Comparison of ENCODE assay signal across 1 cellular context in genomic region chr1:43687301-43688108, GRCh38.
TF ChIP-seq lines count a peak whose summit lies in the region.

No MANE protein-coding gene starts in this region.

TF ChIP-seq in K562, 482 proteins besides CTCF, POLR2A, EP300 and RAD21:
- TF ChIP-seq PHF20 (IDR thresholded peaks at IDR 0.05; ENCODE audit: partially characterized antibody) (no peak), ZNF274 (IDR thresholded peaks at IDR 0.05; ENCODE audit: borderline replicate concordance, low read depth, low read length) (no peak), PBX2 (CRISPR knock-in tag; IDR thresholded peaks at IDR 0.05; ENCODE audit: low read depth) (no peak), PBX2 (tag; conservative IDR thresholded peaks at IDR 0.05; ENCODE audit: low read depth) (no peak), SMC3 (conservative IDR thresholded peaks at IDR 0.05; ENCODE audit: insufficient read depth, low read depth, low read length) (no peak), NR2F6 (CRISPR knock-in tag; IDR thresholded peaks at IDR 0.05) (no peak), NFIC (IDR thresholded peaks at IDR 0.05) (0 out of 2 replicates have a peak, but pooled peaks have one; percentile 24)
